ENCODE assay signal across 22 cellular contexts in the genomic region with DNA sequence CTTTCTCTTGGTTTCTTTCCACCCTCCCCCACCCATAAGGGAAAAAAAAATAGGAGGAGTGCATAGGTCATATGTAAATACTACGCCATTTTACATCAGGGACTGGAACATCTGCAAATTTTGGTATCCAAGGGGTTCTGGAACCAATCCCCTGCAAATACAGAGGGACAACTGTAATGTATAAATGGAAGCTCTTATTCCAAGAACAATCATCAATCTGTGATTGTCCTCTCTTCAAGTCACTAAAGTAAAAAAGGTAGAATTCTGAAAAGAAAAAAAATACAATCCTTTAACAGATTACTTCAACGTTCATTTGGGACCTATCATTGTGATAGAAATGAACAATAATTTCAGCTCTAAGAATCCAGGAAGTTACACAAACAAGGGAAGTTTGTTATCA.
"Had no signal": no experiment of that assay in that cellular context is flagged by ENCODE, and none has a peak within 500 bp of the region (broad histone marks: within the 10 kb centered on the region; RNA-seq: fewer than 3 reads in every experiment).

No MANE protein-coding gene starts in this region.

- DNase-seq: activated CD4-positive, alpha-beta T cell treated with anti-CD3 and anti-CD28 coated beads for 1 hour; activated CD4-positive, alpha-beta T cell treated with anti-CD3 and anti-CD28 coated beads, Interleukin-2, amount 50 U/mL, for 1 hour; activated CD8-positive, alpha-beta T cell treated with anti-CD3 and anti-CD28 coated beads, Interleukin-2, amount 10 ng/mL, durations not matched to agents 7 days and 5 days; activated gamma-delta T cell; activated naive CD4-positive, alpha-beta T cell treated with anti-CD3 and anti-CD28 coated beads, Interleukin-2, amount 50 U/mL, for 16 hours; activated naive CD8-positive, alpha-beta T cell treated with anti-CD3 and anti-CD28 coated beads, Interleukin-2, amount 50 U/mL, for 24 hours; aorta; caudate nucleus; endodermal cell; esophagus squamous epithelium; gastrocnemius medialis; left ventricle myocardium superior; small intestine; stimulated activated CD4-positive, alpha-beta T cell treated with anti-CD3 and anti-CD28 coated beads, Interleukin-2, amount 100 ng/mL, for 24 hours; stomach; transverse colon; uterus had no signal

- H3K36me3 ChIP-seq: gastrocnemius medialis, transverse colon, uterus had no signal

- H3K27ac Mint-ChIP-seq: activated CD8-positive, alpha-beta T cell treated with anti-CD3 and anti-CD28 coated beads, Interleukin-2, amount 10 ng/mL, durations not matched to agents 7 days and 5 days; activated naive CD8-positive, alpha-beta T cell treated with anti-CD3 and anti-CD28 coated beads, Interleukin-2, amount 50 U/mL, for 24 hours; activated T-helper 1 cell treated with anti-CD3 and anti-CD28 coated beads, Interleukin-12 subunit alpha, Interleukin-12 subunit beta, Interleukin-2, Interleukin-4 antibody, amounts not matched to agents 30 ng/mL and 10 ng/mL and 1 ng/mL, durations not matched to agents 14 hours and 24 hours and 36 hours; brain; endodermal cell; memory B cell; stimulated activated effector memory CD8-positive, alpha-beta T cell treated with anti-CD3 and anti-CD28 coated beads, Interleukin-12 subunit alpha, Interleukin-12 subunit beta, amount 100 ng/mL, for 72 hours had no signal

- H3K27me3 Mint-ChIP-seq: activated naive CD8-positive, alpha-beta T cell treated with anti-CD3 and anti-CD28 coated beads, Interleukin-2, amount 50 U/mL, for 24 hours; brain; memory B cell had no signal

- H3K27ac ChIP-seq: esophagus squamous epithelium, gastrocnemius medialis, transverse colon, uterus had no signal

- H3K4me3 ChIP-seq: esophagus squamous epithelium, gastrocnemius medialis, stomach, transverse colon, uterus had no signal

- H3K27me3 ChIP-seq: esophagus squamous epithelium, gastrocnemius medialis, stomach, transverse colon, uterus had no signal

- H3K4me3 Mint-ChIP-seq: activated CD8-positive, alpha-beta T cell treated with anti-CD3 and anti-CD28 coated beads, Interleukin-2, amount 10 ng/mL, durations not matched to agents 7 days and 5 days; activated naive CD8-positive, alpha-beta T cell treated with anti-CD3 and anti-CD28 coated beads, Interleukin-2, amount 50 U/mL, for 24 hours; activated T-helper 1 cell treated with anti-CD3 and anti-CD28 coated beads, Interleukin-12 subunit alpha, Interleukin-12 subunit beta, Interleukin-2, Interleukin-4 antibody, amounts not matched to agents 30 ng/mL and 10 ng/mL and 1 ng/mL, durations not matched to agents 14 hours and 24 hours and 36 hours; brain; endodermal cell; memory B cell; stimulated activated effector memory CD8-positive, alpha-beta T cell treated with anti-CD3 and anti-CD28 coated beads, Interleukin-12 subunit alpha, Interleukin-12 subunit beta, amount 100 ng/mL, for 72 hours had no signal

- H3K4me1 ChIP-seq: uterus had no signal

- H3K9me3 Mint-ChIP-seq: activated naive CD8-positive, alpha-beta T cell treated with anti-CD3 and anti-CD28 coated beads, Interleukin-2, amount 50 U/mL, for 24 hours; activated T-helper 1 cell treated with anti-CD3 and anti-CD28 coated beads, Interleukin-12 subunit alpha, Interleukin-12 subunit beta, Interleukin-2, Interleukin-4 antibody, amounts not matched to agents 30 ng/mL and 10 ng/mL and 1 ng/mL, durations not matched to agents 14 hours and 24 hours and 36 hours; endodermal cell; memory B cell had no signal

- ATAC-seq: activated CD8-positive, alpha-beta T cell treated with anti-CD3 and anti-CD28 coated beads, Interleukin-2, amount 10 ng/mL, durations not matched to agents 7 days and 5 days; activated naive CD8-positive, alpha-beta T cell treated with anti-CD3 and anti-CD28 coated beads, Interleukin-2, amount 50 U/mL, for 24 hours; gastrocnemius medialis; left ventricle myocardium superior; sciatic nerve; stimulated activated effector memory CD8-positive, alpha-beta T cell treated with anti-CD3 and anti-CD28 coated beads, Interleukin-12 subunit alpha, Interleukin-12 subunit beta, amount 100 ng/mL, for 72 hours had no signal
